In genomic region chr1:37006132-37006868, GRCh38 we compare ENCODE assay signal across 38 cellular contexts. TPM values are rescaled to one million over a fixed set of nuclear protein-coding genes. Genes with fewer than 3 reads are reported as not detected.
"Had no signal": no experiment of that assay in that cellular context is flagged by ENCODE, and none has a peak within 500 bp of the region (broad histone marks: within the 10 kb centered on the region; RNA-seq: fewer than 3 reads in every experiment).

No MANE protein-coding gene starts in this region.

- FAIRE-seq: astrocyte, endometrium, kidney had no signal

- DNase-seq: activated CD4-positive, alpha-beta T cell treated with anti-CD3 and anti-CD28 coated beads for 36 hours; activated CD4-positive, alpha-beta T cell treated with anti-CD3 and anti-CD28 coated beads, Interleukin-2, amount 50 U/mL, for 4 hours; activated CD4-positive, CD25-positive, alpha-beta regulatory T cell; activated CD8-positive, alpha-beta memory T cell treated with anti-CD3 and anti-CD28 coated beads, Interleukin-2, amount 50 U/mL, for 4 hours; activated effector memory CD4-positive, alpha-beta T cell treated with anti-CD3 and anti-CD28 coated beads, Interleukin-2, amount 50 U/mL, for 16 hours; activated naive CD4-positive, alpha-beta T cell treated with anti-CD3 and anti-CD28 coated beads, Interleukin-2, amount 10 ng/mL, durations not matched to agents 7 days and 5 days; activated T-cell treated with anti-CD3 and anti-CD28 coated beads, Interleukin-2, amount 50 U/mL, for 1 hour; amniotic stem cell; brain microvascular endothelial cell; caudate nucleus; effector CD4-positive, alpha-beta T cell; esophagus squamous epithelium; foreskin melanocyte; immature natural killer cell; kidney; mesendoderm; stimulated activated CD4-positive, alpha-beta T cell treated with anti-CD3 and anti-CD28 coated beads, Interleukin-1b, Interleukin-23, amount 100 ng/mL, for 48 hours; stimulated activated CD4-positive, alpha-beta T cell treated with anti-CD3 and anti-CD28 coated beads, Interleukin-4, amount 100 ng/mL, for 4 hours; stimulated activated CD8-positive, alpha-beta memory T cell treated with anti-CD3 and anti-CD28 coated beads, Interleukin-4, amount 100 ng/mL, for 48 hours; stimulated activated naive CD8-positive, alpha-beta T cell treated with anti-CD3 and anti-CD28 coated beads, Interleukin-15, amount 100 ng/mL, for 72 hours; substantia nigra; T-helper 1 cell; thyroid gland; upper lobe of left lung had no signal

- H3K27me3 Mint-ChIP-seq: dendritic cell treated with granulocyte-macrophage colony-stimulating factor and Interleukin-4, amounts not matched to agents 40 ng/mL and 50 ng/mL, for 4 days had no signal

- H3K4me3 Mint-ChIP-seq: activated CD4-positive, alpha-beta T cell treated with anti-CD3 and anti-CD28 coated beads for 36 hours; activated naive CD4-positive, alpha-beta T cell treated with anti-CD3 and anti-CD28 coated beads, Interleukin-2, amount 10 ng/mL, durations not matched to agents 7 days and 5 days; activated T-helper 1 cell treated with anti-CD3 and anti-CD28 coated beads, Interleukin-12 subunit alpha, Interleukin-12 subunit beta, Interleukin-2, Interleukin-4 antibody, amounts not matched to agents 30 ng/mL and 10 ng/mL and 1 ng/mL, durations not matched to agents 14 hours and 24 hours and 36 hours; dendritic cell treated with granulocyte-macrophage colony-stimulating factor and Interleukin-4, amounts not matched to agents 40 ng/mL and 50 ng/mL, for 4 days; immature natural killer cell; natural killer cell treated with Interleukin-12 subunit alpha and Interleukin-12 subunit beta and Interleukin-15 and Interleukin-18, amount 100 ng/mL, for 72 hours; stimulated activated memory B cell treated with anti-CD40 and anti-IgM and Interleukin-4, amounts not matched to agents 10 μg/mL and 1 μg/mL and 100 μg/mL, for 72 hours; stimulated activated naive CD8-positive, alpha-beta T cell treated with anti-CD3 and anti-CD28 coated beads, Interleukin-15, amount 100 ng/mL, for 72 hours; T-helper 2 cell treated with Interferon-gamma antibody and Interleukin-4, amounts not matched to agents 5 μg/mL and 100 μg/mL, for 36 hours had no signal

- H3K4me1 Mint-ChIP-seq: activated CD4-positive, alpha-beta T cell treated with anti-CD3 and anti-CD28 coated beads for 36 hours; activated naive CD4-positive, alpha-beta T cell treated with anti-CD3 and anti-CD28 coated beads, Interleukin-2, amount 10 ng/mL, durations not matched to agents 7 days and 5 days; immature natural killer cell; stimulated activated naive CD8-positive, alpha-beta T cell treated with anti-CD3 and anti-CD28 coated beads, Interleukin-15, amount 100 ng/mL, for 72 hours had no signal

- H3K27me3 ChIP-seq: brain microvascular endothelial cell, thyroid gland, upper lobe of left lung, vagina had no signal

- H3K9me3 Mint-ChIP-seq: activated naive CD4-positive, alpha-beta T cell treated with anti-CD3 and anti-CD28 coated beads, Interleukin-2, amount 10 ng/mL, durations not matched to agents 7 days and 5 days; activated T-helper 1 cell treated with anti-CD3 and anti-CD28 coated beads, Interleukin-12 subunit alpha, Interleukin-12 subunit beta, Interleukin-2, Interleukin-4 antibody, amounts not matched to agents 30 ng/mL and 10 ng/mL and 1 ng/mL, durations not matched to agents 14 hours and 24 hours and 36 hours; dendritic cell treated with granulocyte-macrophage colony-stimulating factor and Interleukin-4, amounts not matched to agents 40 ng/mL and 50 ng/mL, for 4 days; immature natural killer cell; natural killer cell treated with Interleukin-12 subunit alpha and Interleukin-12 subunit beta and Interleukin-15 and Interleukin-18, amount 100 ng/mL, for 72 hours; stimulated activated memory B cell treated with anti-CD40 and anti-IgM and Interleukin-4, amounts not matched to agents 10 μg/mL and 1 μg/mL and 100 μg/mL, for 72 hours; stimulated activated naive CD8-positive, alpha-beta T cell treated with anti-CD3 and anti-CD28 coated beads, Interleukin-15, amount 100 ng/mL, for 72 hours; T-helper 2 cell treated with Interferon-gamma antibody and Interleukin-4, amounts not matched to agents 5 μg/mL and 100 μg/mL, for 36 hours had no signal

- H3K9me3 ChIP-seq: esophagus squamous epithelium, thyroid gland, upper lobe of left lung, vagina had no signal

- H3K36me3 Mint-ChIP-seq: activated naive CD4-positive, alpha-beta T cell treated with anti-CD3 and anti-CD28 coated beads, Interleukin-2, amount 10 ng/mL, durations not matched to agents 7 days and 5 days; immature natural killer cell; natural killer cell treated with Interleukin-12 subunit alpha and Interleukin-12 subunit beta and Interleukin-15 and Interleukin-18, amount 100 ng/mL, for 72 hours; stimulated activated memory B cell treated with anti-CD40 and anti-IgM and Interleukin-4, amounts not matched to agents 10 μg/mL and 1 μg/mL and 100 μg/mL, for 72 hours had no signal

- H3K4me1 ChIP-seq: esophagus squamous epithelium, thyroid gland, upper lobe of left lung, vagina had no signal

- H3K27ac ChIP-seq: brain microvascular endothelial cell, epithelial cell of prostate, esophagus squamous epithelium, thyroid gland, upper lobe of left lung, vagina had no signal

- H3K27ac Mint-ChIP-seq: activated CD4-positive, alpha-beta T cell treated with anti-CD3 and anti-CD28 coated beads for 36 hours; activated naive CD4-positive, alpha-beta T cell treated with anti-CD3 and anti-CD28 coated beads, Interleukin-2, amount 10 ng/mL, durations not matched to agents 7 days and 5 days; activated T-helper 1 cell treated with anti-CD3 and anti-CD28 coated beads, Interleukin-12 subunit alpha, Interleukin-12 subunit beta, Interleukin-2, Interleukin-4 antibody, amounts not matched to agents 30 ng/mL and 10 ng/mL and 1 ng/mL, durations not matched to agents 14 hours and 24 hours and 36 hours; dendritic cell treated with granulocyte-macrophage colony-stimulating factor and Interleukin-4, amounts not matched to agents 40 ng/mL and 50 ng/mL, for 4 days; immature natural killer cell; natural killer cell treated with Interleukin-12 subunit alpha and Interleukin-12 subunit beta and Interleukin-15 and Interleukin-18, amount 100 ng/mL, for 72 hours; stimulated activated memory B cell treated with anti-CD40 and anti-IgM and Interleukin-4, amounts not matched to agents 10 μg/mL and 1 μg/mL and 100 μg/mL, for 72 hours; T-helper 2 cell treated with Interferon-gamma antibody and Interleukin-4, amounts not matched to agents 5 μg/mL and 100 μg/mL, for 36 hours had no signal

- ATAC-seq: activated CD4-positive, alpha-beta T cell treated with anti-CD3 and anti-CD28 coated beads for 36 hours; sciatic nerve; stimulated activated memory B cell treated with anti-CD40 and anti-IgM and Interleukin-4, amounts not matched to agents 10 μg/mL and 1 μg/mL and 100 μg/mL, for 72 hours; stimulated activated naive CD8-positive, alpha-beta T cell treated with anti-CD3 and anti-CD28 coated beads, Interleukin-15, amount 100 ng/mL, for 72 hours had no signal

- H3K36me3 ChIP-seq: brain microvascular endothelial cell, esophagus squamous epithelium, thyroid gland, upper lobe of left lung, vagina had no signal

- H3K4me3 ChIP-seq: esophagus squamous epithelium, lung, smooth muscle cell, thyroid gland, upper lobe of left lung, vagina had no signal

RNA-seq across cellular contexts. Expression of gene GRIK3, which starts 28.0 kb away (rescaled TPM):
- total RNA-seq: activated CD4-positive, alpha-beta T cell treated with anti-CD3 and anti-CD28 coated beads for 36 hours; activated CD8-positive, alpha-beta memory T cell treated with anti-CD3 and anti-CD28 coated beads for 36 hours; activated T-helper 1 cell treated with anti-CD3 and anti-CD28 coated beads, Interleukin-12 subunit alpha, Interleukin-12 subunit beta, Interleukin-2, Interleukin-4 antibody, amounts not matched to agents 30 ng/mL and 10 ng/mL and 1 ng/mL, durations not matched to agents 14 hours and 24 hours and 36 hours; glomerular endothelial cell; natural killer cell treated with Interleukin-12 subunit alpha and Interleukin-12 subunit beta and Interleukin-15 and Interleukin-18, amount 100 ng/mL, for 72 hours had no signal
- polyA plus RNA-seq: immature natural killer cell, smooth muscle cell had no signal
